Comparison of ENCODE assay signal across 20 cellular contexts in genomic region chr12:123006977-123007376, GRCh38. TPM values are rescaled to one million over a fixed set of nuclear protein-coding genes. Genes with fewer than 3 reads are reported as not detected.
DNase-seq lines count a peak whose midpoint lies in the region; ATAC-seq, FAIRE-seq and TF ChIP-seq lines count a peak whose summit lies in the region.
"Had no signal": no experiment of that assay in that cellular context is flagged by ENCODE, and none has a peak within 500 bp of the region (broad histone marks: within the 10 kb centered on the region; RNA-seq: fewer than 3 reads in every experiment).

No MANE protein-coding gene starts in this region.

- no peak overlapping the region for H2BK120ac ChIP-seq in IMR-90 (ENCODE audit: low read depth, low read length)

- TF ChIP-seq POLR2A in IMR-90 (IDR thresholded peaks at IDR 0.05; ENCODE audit: low read depth, low read length) (no peak), K562 (conservative IDR thresholded peaks at IDR 0.05) (no peak), esophagus muscularis mucosa (IDR thresholded peaks at IDR 0.05; ENCODE audit: low read depth) (no peak), heart left ventricle (IDR thresholded peaks at IDR 0.05) (no peak)

- CTCF ChIA-PET in IMR-90 (lab: Yijun Ruan, JAX) (no interaction called here), K562 (lab: Yijun Ruan, JAX; ENCODE audit: low intra/inter-chr PET ratio) (no interaction called here)

- H2AFZ ChIP-seq in IMR-90 (replicated peaks; ENCODE audit: low read length, poor library complexity) (peak overlapping the region; percentile 74), K562 (ENCODE audit: low read depth, low read length) (no peak overlapping the region)

- peak; percentile 79 for ATAC-seq in IMR-90 (ENCODE audit: low read depth)
- ATAC-seq in K562 = no peak
- no peak for ATAC-seq in heart left ventricle
- no peak for ATAC-seq in GM18907 (IDR thresholded peaks at IDR 0.05; ENCODE audit: unreplicated experiment)
- ATAC-seq: HCT116, PC-3 had no signal

- no peak overlapping the region for H2BK5ac ChIP-seq in IMR-90 (ENCODE audit: low read depth, low read length, poor library complexity, severe bottlenecking)

- no peaks in the 10 kb centered on the region for H3K9me3 ChIP-seq in IMR-90 (ENCODE audit: control insufficient read depth, insufficient read depth, low read length)
- H3K9me3 ChIP-seq in K562 (replicated peaks; ENCODE audit: control insufficient read depth, insufficient read depth, low read depth, low read length) = no peaks in the 10 kb centered on the region
- H3K9me3 ChIP-seq in esophagus muscularis mucosa = no peaks in the 10 kb centered on the region
- H3K9me3 ChIP-seq in heart left ventricle = no peaks in the 10 kb centered on the region

- H3K23ac ChIP-seq in IMR-90 (ENCODE audit: low read depth, low read length) = peak overlapping the region; percentile 38; the same call in 1 of the 2 replicates

- no peak overlapping the region for H3K18ac ChIP-seq in IMR-90 (ENCODE audit: low read depth, low read length)

- H3K4me2 ChIP-seq in IMR-90 (ENCODE audit: low read depth, low read length) (no peak overlapping the region), K562 (ENCODE audit: insufficient read depth, low read length) (no peak overlapping the region)

- BruUV-seq in IMR-90 (replicated peaks; lab: Mats Ljungman, UMichigan) = no TSS peak
- BruUV-seq in K562 (replicated peaks; lab: Mats Ljungman, UMichigan) = no TSS peak

- no peak overlapping the region for H2AK5ac ChIP-seq in IMR-90 (ENCODE audit: low read depth, low read length)

- FAIRE-seq in K562 (lab: Jason Lieb, UNC) = no peak
- FAIRE-seq: A204.1, H1 had no signal

- TF ChIP-seq RAD21 in IMR-90 (IDR thresholded peaks at IDR 0.05; ENCODE audit: low read length) = no peak
- TF ChIP-seq RAD21 in K562 (CRISPR knock-in tag; conservative IDR thresholded peaks at IDR 0.05 in 1 of 2, IDR thresholded peaks at IDR 0.05 in 1 of 2) = no peak

- H3K36me3 ChIP-seq in IMR-90 (ENCODE audit: control insufficient read depth, insufficient read depth, low read length) (peaks cover 19% of the 10 kb centered on the region; the same call in 1 of the 2 replicates), K562 (ENCODE audit: control insufficient read depth, insufficient read depth, low read length) (peaks cover 9% of the 10 kb centered on the region; the same call in 2 of the 3 replicates), esophagus muscularis mucosa (peaks cover 6 to 81% (median 79%) of the 10 kb centered on the region in 4 donors), heart left ventricle (peaks cover 0 to 76% (median 67%) of the 10 kb centered on the region in 9 donors)

- no peak for TF ChIP-seq CTCF in AG10803 (conservative IDR thresholded peaks at IDR 0.05; ENCODE audit: low read length)
- TF ChIP-seq CTCF in IMR-90 (conservative IDR thresholded peaks at IDR 0.05; ENCODE audit: low read depth, low read length) = no peak
- no peak for TF ChIP-seq CTCF in K562 (IDR thresholded peaks at IDR 0.05 in 2 of 3, conservative IDR thresholded peaks at IDR 0.05 in 1 of 3; ENCODE audit: insufficient read depth in 2 of 3, low read depth in 1 of 3, low read length in 3 of 3)
- TF ChIP-seq CTCF in esophagus muscularis mucosa (IDR thresholded peaks at IDR 0.05) = no peak
- TF ChIP-seq CTCF in heart left ventricle (IDR thresholded peaks at IDR 0.05) = no peak

- no peak overlapping the region for H4K91ac ChIP-seq in IMR-90 (ENCODE audit: insufficient read depth, low read depth, low read length)

- peak; percentile 29 for DNase-seq in AG10803 (ENCODE audit: low read depth)
- DNase-seq in IMR-90 = peak; percentile 51
- DNase-seq in K562 (ENCODE audit: extremely low read depth in 1 of 4, low spot score in 3 of 4) = no peak
- peak; percentile 11 for DNase-seq in glomerular visceral epithelial cell (ENCODE audit: extremely low spot score)
- DNase-seq in esophagus muscularis mucosa (ENCODE audit: extremely low spot score) = no peak
- no peak for DNase-seq in hepatic stellate cell (ENCODE audit: low spot score)
- no peak for DNase-seq in heart left ventricle
- DNase-seq: CD4-positive, CD25-positive, alpha-beta regulatory T cell; Kasumi-1; NCI-H1694 treated with DMSO at 0.1 percent for 48 hours; NCI-H2081 treated with DMSO at 0.1 percent for 48 hours; NCI-H2171 treated with DMSO at 0.1 percent for 48 hours; NCI-H446; NCI-H526; PC-3; Right ventricle myocardium superior had no signal

- no peak overlapping the region for H3K4ac ChIP-seq in IMR-90 (ENCODE audit: low read depth, low read length)

- in situ Hi-C loops in IMR-90 (cut with MboI; ENCODE audit: low sequenced_read_pairs) = no loop called here
- in situ Hi-C loops in K562 (cut with MboI) = no loop called here

- H3K27ac ChIP-seq in IMR-90 (ENCODE audit: insufficient read depth, low read length) (no peak overlapping the region), K562 (ENCODE audit: extremely low read depth, low read depth, low read length) (no peak overlapping the region), esophagus muscularis mucosa (replicated peaks in 1 of 4) (no peak overlapping the region), heart left ventricle (no peak overlapping the region)

- H3K4me3 ChIP-seq in AG10803 (ENCODE audit: low read length) (no peak overlapping the region), IMR-90 (ENCODE audit: insufficient read depth, low read depth, low read length) (no peak overlapping the region), K562 (no peak overlapping the region), esophagus muscularis mucosa (no peak overlapping the region), heart left ventricle (no peak overlapping the region)

- H3K4me1 ChIP-seq in IMR-90 (ENCODE audit: control insufficient read depth, insufficient read depth, low read length) (0 out of 2 replicates have a peak, but pooled peaks cover 3% of the 10 kb centered on the region), K562 (replicated peaks in 1 of 2; ENCODE audit: control insufficient read depth in 2 of 2, insufficient read depth in 2 of 2, low read length in 2 of 2) (peaks cover 0 to 3% of the 10 kb centered on the region in 2 experiments; a peak in 2 of 5 replicates), esophagus muscularis mucosa (no peaks in the 10 kb centered on the region), heart left ventricle (no peaks in the 10 kb centered on the region)

- H3K79me1 ChIP-seq in IMR-90 (ENCODE audit: low read depth in 1 of 2, low read length in 2 of 2) = no peaks in the 10 kb centered on the region

- TF ChIP-seq EP300 in K562 (IDR thresholded peaks at IDR 0.05; ENCODE audit: low read length) (no peak), esophagus muscularis mucosa (IDR thresholded peaks at IDR 0.05) (no peak)

- H3K9ac ChIP-seq in IMR-90 (ENCODE audit: low read depth, low read length) = no peak overlapping the region
- H3K9ac ChIP-seq in K562 (ENCODE audit: insufficient read depth in 1 of 2, low read depth in 2 of 2, low read length in 2 of 2) = no peak overlapping the region

- H3K27me3 ChIP-seq in IMR-90 (ENCODE audit: control insufficient read depth, insufficient read depth, low read length) (no peaks in the 10 kb centered on the region), K562 (ENCODE audit: control insufficient read depth in 2 of 2, insufficient read depth in 2 of 2, low read length in 2 of 2) (no peaks in the 10 kb centered on the region), esophagus muscularis mucosa (no peaks in the 10 kb centered on the region), heart left ventricle (no peaks in the 10 kb centered on the region)

- no peak overlapping the region for H4K5ac ChIP-seq in IMR-90 (ENCODE audit: low read depth, low read length)

- H3K79me2 ChIP-seq in K562 (ENCODE audit: control insufficient read depth, insufficient read depth, low read length) = no peaks in the 10 kb centered on the region

- POLR2A ChIA-PET in IMR-90 (lab: Charles Lee; ENCODE audit: unreplicated experiment) (no interaction called here), K562 (lab: Yijun Ruan, JAX) (no interaction called here)

- H3K9me1 ChIP-seq in IMR-90 (ENCODE audit: insufficient read depth, low read length) (peaks cover 10% of the 10 kb centered on the region; the same call in 1 of the 2 replicates), K562 (ENCODE audit: control insufficient read depth, insufficient read depth, low read length) (peaks cover 3% of the 10 kb centered on the region)

- H2AK9ac ChIP-seq in IMR-90 (replicated peaks; ENCODE audit: low read depth, low read length, poor library complexity) = no peak overlapping the region

- no peak overlapping the region for H3K56ac ChIP-seq in IMR-90 (ENCODE audit: extremely low read depth, insufficient read depth, low read length)

- no peaks in the 10 kb centered on the region for H4K20me1 ChIP-seq in IMR-90 (ENCODE audit: insufficient read depth, low read length)
- no peaks in the 10 kb centered on the region for H4K20me1 ChIP-seq in K562 (replicated peaks; ENCODE audit: control insufficient read depth, insufficient read depth, low read length)

- dilution Hi-C loops in IMR-90 (cut with HindIII; ENCODE audit: low sequenced_read_pairs, unreplicated experiment) = no loop called here

- no peak overlapping the region for H4K8ac ChIP-seq in IMR-90 (ENCODE audit: low read depth in 2 of 2, low read length in 2 of 2)

- H3K14ac ChIP-seq in IMR-90 (replicated peaks; ENCODE audit: low read depth, low read length) = no peak overlapping the region

- H2BK15ac ChIP-seq in IMR-90 (ENCODE audit: low read depth, low read length) = no peak overlapping the region

- 66% methylated on average over 9 of the region's 12 CpGs; no CpG with 5 or more reads in 1 of the 2 experiments for WGBS in IMR-90 (ENCODE audit: extremely low coverage in 2 of 2, insufficient read length in 1 of 2), 2 experiments
- WGBS in K562 (ENCODE audit: insufficient coverage, low coverage, missing lambda C conversion rate) = 64% methylated on average over 12 of the region's 12 CpGs
- WGBS in esophagus muscularis mucosa = 80% methylated on average over 12 of the region's 12 CpGs
- 85 to 92% (median 86%) methylated on average over 12 of the region's 12 CpGs for WGBS in heart left ventricle, 4 donors

- H2BK20ac ChIP-seq in IMR-90 (ENCODE audit: low read depth, low read length) = no peak overlapping the region

- intact Hi-C loops in IMR-90 (cut with micrococcal nuclease) = no loop called here
- intact Hi-C loops in K562 (cut with micrococcal nuclease) = no loop called here
- intact Hi-C loops in esophagus muscularis mucosa (cut with DNase I) = no loop called here
- intact Hi-C loops in heart left ventricle (cut with DNase I) = no loop called here

RNA-seq across cellular contexts. Expression of gene ARL6IP4, which starts 26.5 kb away (rescaled TPM):
- total RNA-seq in IMR-90 (2012; rRNA removed) (161 and 205 TPM in 2 replicates), K562 (2014; rRNA removed) (224 and 280 TPM in 2 replicates), K562 (2014; rRNA removed; fragmentation: Illumina TruSeq; extraction: Trizol) (78.1 and 91.2 TPM in 2 replicates), K562 (2015; rRNA removed; fragmentation: Illumina TruSeq; extraction: Trizol) (171 and 180 TPM in 2 replicates), K562 (2021) (164 and 167 TPM in 2 replicates), esophagus muscularis mucosa (100 to 1,000 TPM; 262 to 318 (median 288) TPM), heart left ventricle (100 to 1,000 TPM; 123 to 236 (median 140) TPM)
- polyA plus RNA-seq in IMR-90 (2012; rRNA removed) (254 and 258 TPM in 2 replicates), K562 (2011; rRNA removed) (128 and 132 TPM in 2 replicates), K562 (2014; fragmentation: Illumina TruSeq; extraction: Trizol) (151 and 170 TPM in 2 replicates), K562 (2014; fragmentation: Nextera tagmentation; extraction: Ambion mirVana) (1 to 10 TPM; 2.4 to 4.8 TPM), K562 (2014; rRNA removed) (242 and 255 TPM in 2 replicates), heart left ventricle (100 to 1,000 TPM; 186 to 325 TPM)
- 195 and 234 TPM in 2 replicates for polyA plus RNA-seq in IMR-90 (2012; cell fraction: cytosol; rRNA removed)
- polyA plus RNA-seq in IMR-90 (2012; cell fraction: nucleus; rRNA removed; ENCODE audit: low replicate concordance) = 276 and 281 TPM in 2 replicates
- total RNA-seq in K562 (2011; cell fraction: chromatin; rRNA removed; ENCODE audit: low replicate concordance) = 69.3 and 160 TPM in 2 replicates
- 133 and 147 TPM in 2 replicates for total RNA-seq in K562 (2011; cell fraction: nucleolus; rRNA removed)
- 86.5 and 106 TPM in 2 replicates for total RNA-seq in K562 (2011; cell fraction: nucleoplasm; rRNA removed)
- 110 and 136 TPM in 2 replicates for polyA plus RNA-seq in K562 (2011; cell fraction: cytosol; rRNA removed)
- 328 and 373 TPM in 2 replicates for polyA plus RNA-seq in K562 (2011; cell fraction: nucleus; rRNA removed)
- polyA plus RNA-seq in K562 (2012) = 163 and 245 TPM in 2 replicates
- 33.8 and 41.5 TPM in 2 replicates for polyA minus RNA-seq in K562 (2011; rRNA and poly(A)+ RNA removed)
- polyA minus RNA-seq in K562 (2011; cell fraction: cytosol; rRNA and poly(A)+ RNA removed) = 34.7 and 36.8 TPM in 2 replicates
- polyA minus RNA-seq in K562 (2011; cell fraction: nucleus; rRNA and poly(A)+ RNA removed) = 21.8 and 31.0 TPM in 2 replicates

RNA-seq across cellular contexts. Expression of gene OGFOD2, which starts 31.9 kb away (rescaled TPM):
- 4.3 and 4.7 TPM in 2 replicates for total RNA-seq in IMR-90 (2012; rRNA removed)
- 18.2 and 19.0 TPM in 2 replicates for polyA plus RNA-seq in IMR-90 (2012; rRNA removed)
- polyA plus RNA-seq in IMR-90 (2012; cell fraction: cytosol; rRNA removed) = 7.7 and 16.7 TPM in 2 replicates
- 31.5 and 87.3 TPM in 2 replicates for polyA plus RNA-seq in IMR-90 (2012; cell fraction: nucleus; rRNA removed; ENCODE audit: low replicate concordance)
- total RNA-seq in K562 (2011; cell fraction: chromatin; rRNA removed; ENCODE audit: low replicate concordance) = 71.5 and 173 TPM in 2 replicates
- 98.1 and 99.0 TPM in 2 replicates for total RNA-seq in K562 (2011; cell fraction: nucleolus; rRNA removed)
- 61.3 and 107 TPM in 2 replicates for total RNA-seq in K562 (2011; cell fraction: nucleoplasm; rRNA removed)
- 39.0 and 40.3 TPM in 2 replicates for total RNA-seq in K562 (2014; rRNA removed)
- total RNA-seq in K562 (2014; rRNA removed; fragmentation: Illumina TruSeq; extraction: Trizol) = 5.9 and 6.4 TPM in 2 replicates
- 18.5 and 21.4 TPM in 2 replicates for total RNA-seq in K562 (2015; rRNA removed; fragmentation: Illumina TruSeq; extraction: Trizol)
- total RNA-seq in K562 (2021) = 51.7 and 63.0 TPM in 2 replicates
- polyA plus RNA-seq in K562 (2011; rRNA removed) = 27.6 and 38.3 TPM in 2 replicates
- polyA plus RNA-seq in K562 (2011; cell fraction: cytosol; rRNA removed) = 40.5 and 99.8 TPM in 2 replicates
- polyA plus RNA-seq in K562 (2011; cell fraction: nucleus; rRNA removed) = 261 and 270 TPM in 2 replicates
- 24.6 and 74.9 TPM in 2 replicates for polyA plus RNA-seq in K562 (2012)
- polyA plus RNA-seq in K562 (2014; fragmentation: Illumina TruSeq; extraction: Trizol) = 13.5 and 29.6 TPM in 2 replicates
- 1 to 10 TPM; 1.4 to 3.8 TPM for polyA plus RNA-seq in K562 (2014; fragmentation: Nextera tagmentation; extraction: Ambion mirVana)
- polyA plus RNA-seq in K562 (2014; rRNA removed) = 86.0 and 111 TPM in 2 replicates
- polyA minus RNA-seq in K562 (2011; rRNA and poly(A)+ RNA removed) = 15.9 and 19.8 TPM in 2 replicates
- 16.9 and 19.2 TPM in 2 replicates for polyA minus RNA-seq in K562 (2011; cell fraction: cytosol; rRNA and poly(A)+ RNA removed)
- 54.3 and 67.5 TPM in 2 replicates for polyA minus RNA-seq in K562 (2011; cell fraction: nucleus; rRNA and poly(A)+ RNA removed)
- total RNA-seq in esophagus muscularis mucosa = 10 to 100 TPM in 2 of 4 donors, 1 to 10 TPM in 2; 5.6 to 15.3 (median 8.6) TPM
- total RNA-seq in heart left ventricle = 10 to 100 TPM in 6 of 9 donors, 1 to 10 TPM in 3; 4.4 to 17.0 (median 12.7) TPM
- 10 to 100 TPM; 12.7 to 19.7 TPM for polyA plus RNA-seq in heart left ventricle

RNA-seq across cellular contexts. Expression of gene ABCB9, which starts 40.7 kb away (rescaled TPM):
- total RNA-seq in IMR-90 (2012; rRNA removed) (5.6 and 7.2 TPM in 2 replicates), K562 (2014; rRNA removed) (9.6 and 10.5 TPM in 2 replicates), K562 (2014; rRNA removed; fragmentation: Illumina TruSeq; extraction: Trizol) (3.9 and 4.3 TPM in 2 replicates), K562 (2015; rRNA removed; fragmentation: Illumina TruSeq; extraction: Trizol) (6.2 and 6.5 TPM in 2 replicates), K562 (2021) (12.0 and 12.6 TPM in 2 replicates), esophagus muscularis mucosa (1 to 10 TPM; 1.7 to 6.2 (median 4.2) TPM), heart left ventricle (1 to 10 TPM; 3.1 to 8.6 (median 4.7) TPM)
- polyA plus RNA-seq in IMR-90 (2012; rRNA removed) (7.8 and 8.3 TPM in 2 replicates), K562 (2011; rRNA removed) (6.3 and 6.5 TPM in 2 replicates), K562 (2014; fragmentation: Illumina TruSeq; extraction: Trizol) (4.2 and 5.7 TPM in 2 replicates), K562 (2014; fragmentation: Nextera tagmentation; extraction: Ambion mirVana) (under 1 TPM; 0.20 to 0.31 TPM), K562 (2014; rRNA removed) (7.6 and 7.9 TPM in 2 replicates), heart left ventricle (1 to 10 TPM; 3.1 to 3.3 TPM)
- polyA plus RNA-seq in IMR-90 (2012; cell fraction: cytosol; rRNA removed) = 6.6 and 7.8 TPM in 2 replicates
- polyA plus RNA-seq in IMR-90 (2012; cell fraction: nucleus; rRNA removed; ENCODE audit: low replicate concordance) = 14.2 and 28.2 TPM in 2 replicates
- 28.0 and 68.9 TPM in 2 replicates for total RNA-seq in K562 (2011; cell fraction: chromatin; rRNA removed; ENCODE audit: low replicate concordance)
- 41.1 and 52.0 TPM in 2 replicates for total RNA-seq in K562 (2011; cell fraction: nucleolus; rRNA removed)
- total RNA-seq in K562 (2011; cell fraction: nucleoplasm; rRNA removed) = 34.1 and 35.2 TPM in 2 replicates
- 5.8 and 12.1 TPM in 2 replicates for polyA plus RNA-seq in K562 (2011; cell fraction: cytosol; rRNA removed)
- 10.8 and 22.9 TPM in 2 replicates for polyA plus RNA-seq in K562 (2011; cell fraction: nucleus; rRNA removed)
- 5.0 and 6.9 TPM in 2 replicates for polyA plus RNA-seq in K562 (2012)
- polyA minus RNA-seq in K562 (2011; rRNA and poly(A)+ RNA removed) = 8.5 and 9.6 TPM in 2 replicates
- polyA minus RNA-seq in K562 (2011; cell fraction: cytosol; rRNA and poly(A)+ RNA removed) = 6.6 and 9.7 TPM in 2 replicates
- 13.3 and 14.7 TPM in 2 replicates for polyA minus RNA-seq in K562 (2011; cell fraction: nucleus; rRNA and poly(A)+ RNA removed)

Comparison
In these comparisons a context has a peak if more than half of its experiments do, and no peak if none do; other contexts are left out.
1. DNase-seq: peak in AG10803 (single experiment), IMR-90 (single experiment) and glomerular visceral epithelial cell (single experiment); none in K562 (0 of 4), esophagus muscularis mucosa (single experiment), hepatic stellate cell (single experiment) and heart left ventricle (0 of 5).